28 cellular contexts compared by ENCODE assay signal in genomic region chr11:100895449-100895848, GRCh38.
"Had no signal": no experiment of that assay in that cellular context is flagged by ENCODE, and none has a peak within 500 bp of the region (broad histone marks: within the 10 kb centered on the region; RNA-seq: fewer than 3 reads in every experiment).

No MANE protein-coding gene starts in this region.

- H2AFZ ChIP-seq: hepatocyte had no signal

- ATAC-seq: esophagus mucosa; gastroesophageal sphincter; heart left ventricle; left colon; left lobe of liver; lower lobe of right lung; naive thymus-derived CD4-positive, alpha-beta T cell had no signal

- H3K27me3 ChIP-seq: esophagus squamous epithelium, gastroesophageal sphincter, heart left ventricle, hepatocyte had no signal

- H3K27ac ChIP-seq: coronary artery, dorsolateral prefrontal cortex, epithelial cell of prostate, esophagus squamous epithelium, gastroesophageal sphincter, heart left ventricle, hepatocyte, left ventricle myocardium inferior, lower lobe of right lung had no signal

- DNase-seq: dermis blood vessel endothelial cell; dorsolateral prefrontal cortex; effector CD4-positive, alpha-beta T cell; effector memory CD4-positive, alpha-beta T cell; erythroblast; esophagus squamous epithelium; foreskin fibroblast; heart left ventricle; hypothalamus; immature natural killer cell; islet precursor cell; kidney; kidney glomerular epithelial cell; left colon; left ventricle myocardium inferior; lower lobe of right lung; mesendoderm; midbrain; naive thymus-derived CD4-positive, alpha-beta T cell had no signal

- H3K4me2 ChIP-seq: hepatocyte had no signal

- H3K36me3 ChIP-seq: esophagus squamous epithelium, gastroesophageal sphincter, heart left ventricle, left ventricle myocardium inferior, lower lobe of right lung had no signal

- H3K9me3 ChIP-seq: esophagus squamous epithelium, gastroesophageal sphincter, lower lobe of right lung had no signal

- H3K4me3 ChIP-seq: coronary artery, dorsolateral prefrontal cortex, esophagus squamous epithelium, gastroesophageal sphincter, heart left ventricle, hepatocyte, left ventricle myocardium inferior, lower lobe of right lung had no signal

- H3K4me1 ChIP-seq: esophagus squamous epithelium, gastroesophageal sphincter, lower lobe of right lung had no signal

- FAIRE-seq: colon, endothelial cell of umbilical vein, frontal cortex, kidney had no signal
